In genomic region chr11:73178092-73178539, GRCh38 we compare ENCODE assay signal across 8 cellular contexts. TPM values are rescaled to one million over a fixed set of nuclear protein-coding genes. Genes with fewer than 3 reads are reported as not detected.
DNase-seq lines count a peak whose midpoint lies in the region; ATAC-seq and FAIRE-seq lines count a peak whose summit lies in the region.

No MANE protein-coding gene starts in this region.

- peaks cover 30% of the 10 kb centered on the region for H3K4me1 Mint-ChIP-seq in activated T-helper 1 cell treated with anti-CD3 and anti-CD28 coated beads, Interleukin-12 subunit alpha, Interleukin-12 subunit beta, Interleukin-2, Interleukin-4 antibody, amounts not matched to agents 30 ng/mL and 10 ng/mL and 1 ng/mL, durations not matched to agents 14 hours and 24 hours and 36 hours (ENCODE audit: low read depth)

- H3K4me3 Mint-ChIP-seq in activated T-helper 1 cell treated with anti-CD3 and anti-CD28 coated beads, Interleukin-12 subunit alpha, Interleukin-12 subunit beta, Interleukin-2, Interleukin-4 antibody, amounts not matched to agents 30 ng/mL and 10 ng/mL and 1 ng/mL, durations not matched to agents 14 hours and 24 hours and 36 hours: no peak overlapping the region

- peak; percentile 84 for ATAC-seq in GM19043 (IDR thresholded peaks at IDR 0.05; ENCODE audit: low read depth, unreplicated experiment)

- H3K27ac Mint-ChIP-seq in activated T-helper 1 cell treated with anti-CD3 and anti-CD28 coated beads, Interleukin-12 subunit alpha, Interleukin-12 subunit beta, Interleukin-2, Interleukin-4 antibody, amounts not matched to agents 30 ng/mL and 10 ng/mL and 1 ng/mL, durations not matched to agents 14 hours and 24 hours and 36 hours: no peak overlapping the region

- H3K36me3 Mint-ChIP-seq in activated T-helper 1 cell treated with anti-CD3 and anti-CD28 coated beads, Interleukin-12 subunit alpha, Interleukin-12 subunit beta, Interleukin-2, Interleukin-4 antibody, amounts not matched to agents 30 ng/mL and 10 ng/mL and 1 ng/mL, durations not matched to agents 14 hours and 24 hours and 36 hours (ENCODE audit: low read depth): no peaks in the 10 kb centered on the region

- H3K27me3 Mint-ChIP-seq in activated T-helper 1 cell treated with anti-CD3 and anti-CD28 coated beads, Interleukin-12 subunit alpha, Interleukin-12 subunit beta, Interleukin-2, Interleukin-4 antibody, amounts not matched to agents 30 ng/mL and 10 ng/mL and 1 ng/mL, durations not matched to agents 14 hours and 24 hours and 36 hours (ENCODE audit: insufficient read depth): peaks cover 20% of the 10 kb centered on the region

- peak; percentile 28 for FAIRE-seq in HTR-8/SVneo (lab: Jason Lieb, UNC)

- DNase-seq in Ammon's horn (ENCODE audit: low spot score) (peak; percentile 93), HTR-8/SVneo (ENCODE audit: insufficient read length, low spot score) (peak; percentile 95), RKO (ENCODE audit: low spot score) (peak; percentile 77), fibroblast of the conjunctiva (ENCODE audit: low read depth) (peak; percentile 83), nucleus accumbens (lab: John Stamatoyannopoulos, UW) (peak in 53 of 56 donors; percentile 30 to 91 (median 71)), stromal cell of bone marrow (ENCODE audit: low read depth) (peak; percentile 80)
- DNase-seq in activated T-helper 1 cell treated with anti-CD3 and anti-CD28 coated beads, Interleukin-12 subunit alpha, Interleukin-12 subunit beta, Interleukin-2, Interleukin-4 antibody, amounts not matched to agents 30 ng/mL and 10 ng/mL and 1 ng/mL, durations not matched to agents 14 hours and 24 hours and 36 hours (ENCODE audit: low spot score): peak; percentile 68

- no peaks in the 10 kb centered on the region for H3K9me3 Mint-ChIP-seq in activated T-helper 1 cell treated with anti-CD3 and anti-CD28 coated beads, Interleukin-12 subunit alpha, Interleukin-12 subunit beta, Interleukin-2, Interleukin-4 antibody, amounts not matched to agents 30 ng/mL and 10 ng/mL and 1 ng/mL, durations not matched to agents 14 hours and 24 hours and 36 hours

- intact Hi-C loops in activated T-helper 1 cell treated with anti-CD3 and anti-CD28 coated beads, Interleukin-12 subunit alpha, Interleukin-12 subunit beta, Interleukin-2, Interleukin-4 antibody, amounts not matched to agents 30 ng/mL and 10 ng/mL and 1 ng/mL, durations not matched to agents 14 hours and 24 hours and 36 hours (cut with micrococcal nuclease): loop anchor here (1.0 to 5.0 kb wide), 6 partner anchors 36 to 591 kb away; partner anchors contain the start of gene FCHSD2

RNA-seq across cellular contexts. Expression of gene FCHSD2, which starts 36.0 kb away (rescaled TPM):
- 23.4 and 27.7 TPM in 2 replicates for total RNA-seq in activated T-helper 1 cell treated with anti-CD3 and anti-CD28 coated beads, Interleukin-12 subunit alpha, Interleukin-12 subunit beta, Interleukin-2, Interleukin-4 antibody, amounts not matched to agents 30 ng/mL and 10 ng/mL and 1 ng/mL, durations not matched to agents 14 hours and 24 hours and 36 hours

RNA-seq across cellular contexts. Expression of gene P2RY2, which starts 40.0 kb away (rescaled TPM):
- total RNA-seq in activated T-helper 1 cell treated with anti-CD3 and anti-CD28 coated beads, Interleukin-12 subunit alpha, Interleukin-12 subunit beta, Interleukin-2, Interleukin-4 antibody, amounts not matched to agents 30 ng/mL and 10 ng/mL and 1 ng/mL, durations not matched to agents 14 hours and 24 hours and 36 hours: not detected in 2 replicates

Comparison
In these comparisons a context has a peak if more than half of its experiments do, and no peak if none do; other contexts are left out.
1. Peak in every context shown above with its lines: DNase-seq and ATAC-seq.